ENCODE assay signal across 33 cellular contexts in genomic region chr19:23522431-23522830, GRCh38.
"Had no signal": no experiment of that assay in that cellular context is flagged by ENCODE, and none has a peak within 500 bp of the region (broad histone marks: within the 10 kb centered on the region; RNA-seq: fewer than 3 reads in every experiment).

No MANE protein-coding gene starts in this region.

- H3K27ac Mint-ChIP-seq: activated CD4-positive, alpha-beta memory T cell treated with anti-CD3 and anti-CD28 coated beads for 36 hours; activated CD4-positive, alpha-beta T cell treated with anti-CD3 and anti-CD28 coated beads for 36 hours; activated CD4-positive, alpha-beta T cell treated with anti-CD3 and anti-CD28 coated beads, Interleukin-2, amount 10 ng/mL, durations not matched to agents 24 days and 14 days; activated CD8-positive, alpha-beta memory T cell treated with anti-CD3 and anti-CD28 coated beads, Interleukin-2, amount 10 ng/mL, durations not matched to agents 7 days and 5 days; activated CD8-positive, alpha-beta T cell treated with anti-CD3 and anti-CD28 coated beads, Interleukin-2, amount 10 ng/mL, durations not matched to agents 7 days and 5 days; activated naive CD4-positive, alpha-beta T cell treated with anti-CD3 and anti-CD28 coated beads for 36 hours; activated naive CD4-positive, alpha-beta T cell treated with anti-CD3 and anti-CD28 coated beads, Interleukin-2, amount 50 U/mL, for 24 hours; activated naive CD8-positive, alpha-beta T cell treated with anti-CD3 and anti-CD28 coated beads for 36 hours; activated naive CD8-positive, alpha-beta T cell treated with anti-CD3 and anti-CD28 coated beads, Interleukin-2, amount 50 U/mL, for 24 hours; activated T-helper 1 cell treated with anti-CD3 and anti-CD28 coated beads, Interleukin-12 subunit alpha, Interleukin-12 subunit beta, Interleukin-2, Interleukin-4 antibody, amounts not matched to agents 30 ng/mL and 10 ng/mL and 1 ng/mL, durations not matched to agents 14 hours and 24 hours and 36 hours; activated T-helper 2 cell treated with anti-CD3 and anti-CD28 coated beads, Interferon-gamma antibody, Interleukin-2, Interleukin-4, amounts not matched to agents 10 μg/mL and 5 μg/mL and 100 μg/mL, durations not matched to agents 14 hours and 24 hours and 36 hours had no signal

- H3K4me3 Mint-ChIP-seq: activated CD4-positive, alpha-beta memory T cell treated with anti-CD3 and anti-CD28 coated beads for 36 hours; activated CD4-positive, alpha-beta T cell treated with anti-CD3 and anti-CD28 coated beads for 36 hours; activated CD4-positive, alpha-beta T cell treated with anti-CD3 and anti-CD28 coated beads, Interleukin-2, amount 10 ng/mL, durations not matched to agents 24 days and 14 days; activated CD8-positive, alpha-beta memory T cell treated with anti-CD3 and anti-CD28 coated beads, Interleukin-2, amount 10 ng/mL, durations not matched to agents 7 days and 5 days; activated CD8-positive, alpha-beta T cell treated with anti-CD3 and anti-CD28 coated beads, Interleukin-2, amount 10 ng/mL, durations not matched to agents 7 days and 5 days; activated naive CD4-positive, alpha-beta T cell treated with anti-CD3 and anti-CD28 coated beads for 36 hours; activated naive CD4-positive, alpha-beta T cell treated with anti-CD3 and anti-CD28 coated beads, Interleukin-2, amount 50 U/mL, for 24 hours; activated naive CD8-positive, alpha-beta T cell treated with anti-CD3 and anti-CD28 coated beads for 36 hours; activated naive CD8-positive, alpha-beta T cell treated with anti-CD3 and anti-CD28 coated beads, Interleukin-2, amount 50 U/mL, for 24 hours; activated T-helper 1 cell treated with anti-CD3 and anti-CD28 coated beads, Interleukin-12 subunit alpha, Interleukin-12 subunit beta, Interleukin-2, Interleukin-4 antibody, amounts not matched to agents 30 ng/mL and 10 ng/mL and 1 ng/mL, durations not matched to agents 14 hours and 24 hours and 36 hours had no signal

- H3K27me3 Mint-ChIP-seq: activated CD4-positive, alpha-beta memory T cell treated with anti-CD3 and anti-CD28 coated beads for 36 hours; activated CD4-positive, alpha-beta T cell treated with anti-CD3 and anti-CD28 coated beads for 36 hours; activated CD4-positive, alpha-beta T cell treated with anti-CD3 and anti-CD28 coated beads, Interleukin-2, amount 10 ng/mL, durations not matched to agents 24 days and 14 days; activated CD8-positive, alpha-beta memory T cell treated with anti-CD3 and anti-CD28 coated beads, Interleukin-2, amount 10 ng/mL, durations not matched to agents 7 days and 5 days; activated naive CD4-positive, alpha-beta T cell treated with anti-CD3 and anti-CD28 coated beads, Interleukin-2, amount 50 U/mL, for 24 hours; activated naive CD8-positive, alpha-beta T cell treated with anti-CD3 and anti-CD28 coated beads for 36 hours; activated naive CD8-positive, alpha-beta T cell treated with anti-CD3 and anti-CD28 coated beads, Interleukin-2, amount 50 U/mL, for 24 hours had no signal

- H3K9me3 ChIP-seq: adrenal gland, colonic mucosa, esophagus muscularis mucosa, gastrocnemius medialis had no signal

- H3K27me3 ChIP-seq: adrenal gland, body of pancreas, cardiac muscle cell, colonic mucosa, esophagus muscularis mucosa, foreskin keratinocyte, gastrocnemius medialis, heart left ventricle had no signal

- H3K4me1 ChIP-seq: adrenal gland, body of pancreas, colonic mucosa, esophagus muscularis mucosa, foreskin keratinocyte, gastrocnemius medialis had no signal

- DNase-seq: activated CD4-positive, alpha-beta memory T cell treated with anti-CD3 and anti-CD28 coated beads for 36 hours; activated CD4-positive, alpha-beta T cell treated with anti-CD3 and anti-CD28 coated beads for 36 hours; activated CD4-positive, alpha-beta T cell treated with anti-CD3 and anti-CD28 coated beads, Interleukin-2, amount 10 ng/mL, durations not matched to agents 24 days and 14 days; activated CD4-positive, CD25-positive, alpha-beta regulatory T cell; activated CD4-positive, CD25-positive, alpha-beta regulatory T cell treated with anti-CD3 and anti-CD28 coated beads, Interleukin-2, amount 50 U/mL, for 72 hours; activated CD8-positive, alpha-beta memory T cell treated with anti-CD3 and anti-CD28 coated beads, Interleukin-2, amount 10 ng/mL, durations not matched to agents 7 days and 5 days; activated CD8-positive, alpha-beta memory T cell treated with anti-CD3 and anti-CD28 coated beads, Interleukin-2, amount 50 U/mL, for 4 hours; activated CD8-positive, alpha-beta T cell treated with anti-CD3 and anti-CD28 coated beads, Interleukin-2, amount 10 ng/mL, durations not matched to agents 7 days and 5 days; activated effector memory CD4-positive, alpha-beta T cell treated with anti-CD3 and anti-CD28 coated beads, Interleukin-2, amount 50 U/mL, for 16 hours; activated naive CD4-positive, alpha-beta T cell treated with anti-CD3 and anti-CD28 coated beads for 36 hours; activated naive CD8-positive, alpha-beta T cell treated with anti-CD3 and anti-CD28 coated beads for 36 hours; activated naive CD8-positive, alpha-beta T cell treated with anti-CD3 and anti-CD28 coated beads, Interleukin-2, amount 50 U/mL, for 24 hours; activated T-cell treated with anti-CD3 and anti-CD28 coated beads, Interleukin-2, amount 50 U/mL, for 1 hour; activated T-cell treated with anti-CD3 and anti-CD28 coated beads, Interleukin-2, amount 50 U/mL, for 48 hours; adrenal gland; amygdala; aorta; body of pancreas; central memory CD4-positive, alpha-beta T cell; cerebellar nuclear complex; colonic mucosa; effector CD8-positive, alpha-beta T cell; erythroblast; foreskin keratinocyte; gastrocnemius medialis; glutamatergic neuron; heart left ventricle; T-helper 2 cell had no signal

- H3K4me3 ChIP-seq: adrenal gland, body of pancreas, cardiac muscle cell, colonic mucosa, esophagus muscularis mucosa, gastrocnemius medialis, heart left ventricle had no signal

- H3K36me3 Mint-ChIP-seq: activated CD4-positive, alpha-beta memory T cell treated with anti-CD3 and anti-CD28 coated beads for 36 hours; activated CD8-positive, alpha-beta memory T cell treated with anti-CD3 and anti-CD28 coated beads, Interleukin-2, amount 10 ng/mL, durations not matched to agents 7 days and 5 days; activated naive CD4-positive, alpha-beta T cell treated with anti-CD3 and anti-CD28 coated beads, Interleukin-2, amount 50 U/mL, for 24 hours; activated naive CD8-positive, alpha-beta T cell treated with anti-CD3 and anti-CD28 coated beads for 36 hours had no signal

- H3K27ac ChIP-seq: adrenal gland, body of pancreas, cardiac muscle cell, colonic mucosa, esophagus muscularis mucosa, foreskin keratinocyte, gastrocnemius medialis had no signal

- H3K4me1 Mint-ChIP-seq: activated CD4-positive, alpha-beta T cell treated with anti-CD3 and anti-CD28 coated beads for 36 hours; activated CD4-positive, alpha-beta T cell treated with anti-CD3 and anti-CD28 coated beads, Interleukin-2, amount 10 ng/mL, durations not matched to agents 24 days and 14 days; activated CD8-positive, alpha-beta memory T cell treated with anti-CD3 and anti-CD28 coated beads, Interleukin-2, amount 10 ng/mL, durations not matched to agents 7 days and 5 days; activated naive CD4-positive, alpha-beta T cell treated with anti-CD3 and anti-CD28 coated beads, Interleukin-2, amount 50 U/mL, for 24 hours; activated naive CD8-positive, alpha-beta T cell treated with anti-CD3 and anti-CD28 coated beads for 36 hours; activated naive CD8-positive, alpha-beta T cell treated with anti-CD3 and anti-CD28 coated beads, Interleukin-2, amount 50 U/mL, for 24 hours had no signal

- H3K36me3 ChIP-seq: adrenal gland, cardiac muscle cell, colonic mucosa, esophagus muscularis mucosa, gastrocnemius medialis, heart left ventricle had no signal
